8 cellular contexts compared by ENCODE assay signal in genomic region chr12:47078733-47079364, GRCh38. TPM values are rescaled to one million over a fixed set of nuclear protein-coding genes. Genes with fewer than 3 reads are reported as not detected.
A peak's percentile ranks its signal among the peaks of the same experiment; 100 is the strongest.
DNase-seq lines count a peak whose midpoint lies in the region; ATAC-seq and TF ChIP-seq lines count a peak whose summit lies in the region.

No MANE protein-coding gene starts in this region.

- no peak overlapping the region for H3K27ac Mint-ChIP-seq in H9
- peak overlapping the region; percentile 24 to 87 (median 57) for H3K27ac Mint-ChIP-seq in brain

- H3K4ac ChIP-seq in H9 (ENCODE audit: low read depth, low read length), result no peak overlapping the region

- H3K4me2 ChIP-seq in H9 (ENCODE audit: insufficient read depth, insufficient read length, low read length), result peak overlapping the region; percentile 67

- H4K20me1 ChIP-seq in H9 (ENCODE audit: control insufficient read depth, insufficient read depth, insufficient read length), result no peaks in the 10 kb centered on the region

- no peak for TF ChIP-seq CTCF in H9 (conservative IDR thresholded peaks at IDR 0.05)
- TF ChIP-seq CTCF in brain (conservative IDR thresholded peaks at IDR 0.05), result no peak

- H2AFZ ChIP-seq in H9 (ENCODE audit: low read length), result no peak overlapping the region

- H3K27me3 ChIP-seq in H9 (ENCODE audit: insufficient read depth, low read length) (peaks cover 4% of the 10 kb centered on the region; the same call in 1 of the 2 replicates), SJSA1 (replicated peaks) (no peaks in the 10 kb centered on the region)

- no CpG with 5 or more reads among the region's 12 CpGs for WGBS in H9 (ENCODE audit: extremely low coverage, insufficient read length, low lambda C conversion rate)

- no peak overlapping the region for H2AK5ac ChIP-seq in H9 (ENCODE audit: insufficient read length, low read length)

- H3T11ph ChIP-seq in H9 (ENCODE audit: low read length), result no peak overlapping the region

- H3K27ac ChIP-seq in H9 (ENCODE audit: insufficient read length, low read depth, low read length), result no peak overlapping the region
- peak overlapping the region; percentile 68 for H3K27ac ChIP-seq in SJSA1

- no peak overlapping the region for H4K5ac ChIP-seq in H9 (ENCODE audit: insufficient read length, low read depth, low read length)

- H3K56ac ChIP-seq in H9 (ENCODE audit: insufficient read length, low read depth, low read length), result no peak overlapping the region

- no peak overlapping the region for H3K9ac ChIP-seq in H9 (ENCODE audit: extremely low read depth, insufficient read length, low read length)

- no peak overlapping the region for H2BK15ac ChIP-seq in H9 (ENCODE audit: low read depth, low read length)

- H3K23ac ChIP-seq in H9 (ENCODE audit: insufficient read length, low read depth, low read length), result no peak overlapping the region

- no peaks in the 10 kb centered on the region for H3K79me2 ChIP-seq in H9 (ENCODE audit: insufficient read depth, low read length)

- no peak overlapping the region for H4K8ac ChIP-seq in H9 (replicated peaks; ENCODE audit: insufficient read length, low read depth, low read length)

- H3K14ac ChIP-seq in H9 (ENCODE audit: insufficient read depth, low read length), result no peak overlapping the region

- no peak overlapping the region for H2BK12ac ChIP-seq in H9 (ENCODE audit: insufficient read length, low read depth, low read length)

- no peak overlapping the region for H2BK5ac ChIP-seq in H9 (ENCODE audit: insufficient read length, low read length)

- H3K9me3 Mint-ChIP-seq in H9 (no peaks in the 10 kb centered on the region), brain (no peaks in the 10 kb centered on the region)

- H3K36me3 Mint-ChIP-seq in H9 (ENCODE audit: insufficient read depth in 1 of 3, low read depth in 3 of 3) (peaks cover 0 to 5% (median 2%) of the 10 kb centered on the region in 3 experiments; a peak in 3 of 7 replicates), brain (no peaks in the 10 kb centered on the region)

- peaks cover 24 to 43% of the 10 kb centered on the region in 2 experiments for H3K4me1 Mint-ChIP-seq in H9
- peaks cover 25% of the 10 kb centered on the region for H3K4me1 Mint-ChIP-seq in brain

- no peak overlapping the region for H2BK120ac ChIP-seq in H9 (ENCODE audit: low read depth, low read length, poor library complexity, severe bottlenecking)

- H3K4me1 ChIP-seq in H9 (ENCODE audit: insufficient read depth, low read length) (no peaks in the 10 kb centered on the region; the same call in 1 of the 2 replicates), SJSA1 (replicated peaks) (peaks cover 53% of the 10 kb centered on the region)

- no peak for ATAC-seq in HG03280 (IDR thresholded peaks at IDR 0.05; ENCODE audit: unreplicated experiment)

- H3K27me3 Mint-ChIP-seq in H9 (ENCODE audit: low read depth) (peaks cover 19% of the 10 kb centered on the region), brain (peaks cover 45% of the 10 kb centered on the region)

- peaks cover 12% of the 10 kb centered on the region for H3K36me3 ChIP-seq in SJSA1

- peak overlapping the region; percentile 82 to 83 for H3K4me3 Mint-ChIP-seq in H9
- H3K4me3 Mint-ChIP-seq in brain, result peak overlapping the region; percentile 87 to 95 (median 90)

- no peak overlapping the region for H4K91ac ChIP-seq in H9 (ENCODE audit: insufficient read length, low read depth, low read length)

- H3K23me2 ChIP-seq in H9 (ENCODE audit: insufficient read length, low read depth, low read length, poor library complexity, severe bottlenecking), result peaks cover 13% of the 10 kb centered on the region

- no peaks in the 10 kb centered on the region for H3K79me1 ChIP-seq in H9 (ENCODE audit: insufficient read depth, low read depth, low read length, poor library complexity, severe bottlenecking)

- no peak overlapping the region for H3K18ac ChIP-seq in H9 (ENCODE audit: insufficient read length, low read depth, low read length)

- H3K9me3 ChIP-seq in H9 (ENCODE audit: control insufficient read depth, low read depth, low read length) (no peaks in the 10 kb centered on the region), SJSA1 (replicated peaks) (no peaks in the 10 kb centered on the region)

- DNase-seq in H9 (no peak), SJSA1 (ENCODE audit: low read depth in 1 of 2, low spot score in 2 of 2) (peak; percentile 42 to 54), left kidney (ENCODE audit: low read depth, low spot score) (peak; percentile 62), hippocampal formation (lab: John Stamatoyannopoulos, UW) (no peak), MV-4-11 (lab: John Stamatoyannopoulos, UW) (no peak)
- DNase-seq in stimulated activated CD4-positive, alpha-beta T cell treated with anti-CD3 and anti-CD28 coated beads, Interleukin-4, amount 100 ng/mL, for 4 hours, result peak; percentile 31 to 34

- peak overlapping the region; percentile 78 for H3K4me3 ChIP-seq in SJSA1

- no peak overlapping the region for H2BK20ac ChIP-seq in H9 (ENCODE audit: low read depth, low read length, poor library complexity, severe bottlenecking)

RNA-seq across cellular contexts. Expression of gene PCED1B, which starts 0.6 kb away (rescaled TPM):
- total RNA-seq in H9 (2021), result 3.3 and 3.8 TPM in 2 replicates
- total RNA-seq in SJSA1 (2014; rRNA removed; shearing (Covaris generic)), result 0.39 and 13.1 TPM in 2 replicates
- polyA plus RNA-seq in brain (ENCODE audit: insufficient read depth, low read depth, low replicate concordance), result 0.39 TPM

RNA-seq across cellular contexts. Expression of gene AMIGO2, which starts 0.9 kb away (rescaled TPM):
- total RNA-seq in H9 (2021), result 8.4 and 8.6 TPM in 2 replicates
- 19.0 and 19.3 TPM in 2 replicates for total RNA-seq in SJSA1 (2014; rRNA removed; shearing (Covaris generic))
- polyA plus RNA-seq in brain (ENCODE audit: insufficient read depth, low read depth, low replicate concordance), result 0.61 TPM

Comparison
In these comparisons a context has a peak if more than half of its experiments do, and no peak if none do; other contexts are left out.
1. DNase-seq: peak in SJSA1 (2 of 2), left kidney (single experiment) and stimulated activated CD4-positive, alpha-beta T cell treated with anti-CD3 and anti-CD28 coated beads, Interleukin-4, amount 100 ng/mL, for 4 hours (2 of 2); none in H9 (single experiment), hippocampal formation (0 of 2) and MV-4-11 (single experiment).
2. H3K27ac Mint-ChIP-seq: peak in brain (5 of 5); none in H9 (0 of 3).